In genomic region chr16:73189132-73189531, GRCh38 we compare ENCODE assay signal across 21 cellular contexts.
A peak's percentile ranks its signal among the peaks of the same experiment; 100 is the strongest.
DNase-seq lines count a peak whose midpoint lies in the region; ATAC-seq and TF ChIP-seq lines count a peak whose summit lies in the region.
"Had no signal": no experiment of that assay in that cellular context is flagged by ENCODE, and none has a peak within 500 bp of the region (broad histone marks: within the 10 kb centered on the region; RNA-seq: fewer than 3 reads in every experiment).

No MANE protein-coding gene starts in this region.

- no peak for TF ChIP-seq CTCF in WTC11 (IDR thresholded peaks at IDR 0.05)
- no peak for TF ChIP-seq CTCF in osteocyte (IDR thresholded peaks at IDR 0.05)

- H3K27me3 Mint-ChIP-seq in WTC11 (ENCODE audit: low read depth) (peaks cover 21% of the 10 kb centered on the region), osteocyte (ENCODE audit: unreplicated experiment) (no peaks in the 10 kb centered on the region)
- peaks cover 23% of the 10 kb centered on the region for H3K27me3 Mint-ChIP-seq in dendritic cell treated with granulocyte-macrophage colony-stimulating factor and Interleukin-4, amounts not matched to agents 40 ng/mL and 50 ng/mL, for 4 days
- H3K27me3 Mint-ChIP-seq: CD4-positive, alpha-beta T cell had no signal

- peaks cover 11% of the 10 kb centered on the region for H3K4me1 Mint-ChIP-seq in WTC11
- H3K4me1 Mint-ChIP-seq in dendritic cell treated with granulocyte-macrophage colony-stimulating factor and Interleukin-4, amounts not matched to agents 40 ng/mL and 50 ng/mL, for 4 days (ENCODE audit: low read depth) = peaks cover 21% of the 10 kb centered on the region
- peaks cover 10% of the 10 kb centered on the region for H3K4me1 Mint-ChIP-seq in osteocyte (ENCODE audit: unreplicated experiment)
- H3K4me1 Mint-ChIP-seq: CD8-positive, alpha-beta memory T cell had no signal

- H3K9me3 Mint-ChIP-seq in WTC11 (peaks cover 7% of the 10 kb centered on the region; the same call in 1 of the 2 replicates), osteocyte (ENCODE audit: unreplicated experiment) (no peaks in the 10 kb centered on the region)
- H3K9me3 Mint-ChIP-seq in dendritic cell treated with granulocyte-macrophage colony-stimulating factor and Interleukin-4, amounts not matched to agents 40 ng/mL and 50 ng/mL, for 4 days = no peaks in the 10 kb centered on the region
- H3K9me3 Mint-ChIP-seq: CD4-positive, alpha-beta T cell had no signal

- ATAC-seq in WTC11 (no peak), GM21515 (IDR thresholded peaks at IDR 0.05; ENCODE audit: unreplicated experiment) (no peak), GM18517 (IDR thresholded peaks at IDR 0.05; ENCODE audit: unreplicated experiment) (no peak)
- ATAC-seq: GM23338, HCT116 had no signal

- intact Hi-C loops in dendritic cell treated with granulocyte-macrophage colony-stimulating factor and Interleukin-4, amounts not matched to agents 40 ng/mL and 50 ng/mL, for 4 days (cut with micrococcal nuclease) = no loop called here

- no peak overlapping the region for H3K27ac Mint-ChIP-seq in WTC11
- H3K27ac Mint-ChIP-seq in dendritic cell treated with granulocyte-macrophage colony-stimulating factor and Interleukin-4, amounts not matched to agents 40 ng/mL and 50 ng/mL, for 4 days = peak overlapping the region; percentile 34
- no peak overlapping the region for H3K27ac Mint-ChIP-seq in osteocyte (ENCODE audit: unreplicated experiment)
- H3K27ac Mint-ChIP-seq: CD14-positive monocyte; CD4-positive, alpha-beta T cell; CD8-positive, alpha-beta memory T cell; GM23338; H9 had no signal

- H3K36me3 Mint-ChIP-seq in WTC11 (no peaks in the 10 kb centered on the region), osteocyte (ENCODE audit: unreplicated experiment) (no peaks in the 10 kb centered on the region)
- H3K36me3 Mint-ChIP-seq in dendritic cell treated with granulocyte-macrophage colony-stimulating factor and Interleukin-4, amounts not matched to agents 40 ng/mL and 50 ng/mL, for 4 days (ENCODE audit: low read depth) = no peaks in the 10 kb centered on the region
- H3K36me3 Mint-ChIP-seq: CD14-positive monocyte; CD8-positive, alpha-beta memory T cell had no signal

- POLR2A ChIA-PET in WTC11 (lab: Charles Lee) = no interaction called here

- no peak overlapping the region for H3K4me3 Mint-ChIP-seq in WTC11
- no peak overlapping the region for H3K4me3 Mint-ChIP-seq in dendritic cell treated with granulocyte-macrophage colony-stimulating factor and Interleukin-4, amounts not matched to agents 40 ng/mL and 50 ng/mL, for 4 days
- no peak overlapping the region for H3K4me3 Mint-ChIP-seq in osteocyte (ENCODE audit: unreplicated experiment)
- H3K4me3 Mint-ChIP-seq: CD14-positive monocyte; CD4-positive, alpha-beta T cell; CD8-positive, alpha-beta memory T cell; GM23338; H9 had no signal

- peak; percentile 6 for DNase-seq in NCI-H524 treated with DMSO at 0.1 percent for 48 hours (lab: John Stamatoyannopoulos, UW)
- DNase-seq in NCI-H524 (lab: John Stamatoyannopoulos, UW) = no peak
- no peak for DNase-seq in WTC11 (ENCODE audit: low spot score)
- DNase-seq in osteocyte (ENCODE audit: extremely low spot score, unreplicated experiment) = peak; percentile 36
- DNase-seq in mesenteric fat pad (ENCODE audit: low spot score) = no peak
- DNase-seq: ACHN; AML-193; BE2C; CD4-positive, alpha-beta T cell; CD8-positive, alpha-beta memory T cell; DMS 273 treated with DMSO at 0.1 percent for 48 hours; DMS79; EL; GDM1; H9 had no signal

- CTCF ChIA-PET in WTC11 (lab: Charles Lee) = interaction anchor here (1.6 kb wide), 1 partner anchor 357 kb away, joined by 5 read pairs; no protein-coding TSS in a partner anchor

TF ChIP-seq in WTC11, 78 proteins besides CTCF, POLR2A, EP300 and RAD21:
- TF ChIP-seq RORB (CRISPR knock-in tag; IDR thresholded peaks at IDR 0.05) (peak; percentile 33; the same call in 1 of the 2 replicates), ZNF138 (CRISPR knock-in tag; conservative IDR thresholded peaks at IDR 0.05) (no peak)

Comparison
In these comparisons a context has a peak if more than half of its experiments do, and no peak if none do; other contexts are left out.
1. DNase-seq: peak in NCI-H524 treated with DMSO at 0.1 percent for 48 hours (single experiment) and osteocyte (single experiment); none in NCI-H524 (0 of 2), WTC11 (single experiment) and mesenteric fat pad (single experiment).